In genomic region chr3:38004415-38005075, GRCh38 we compare ENCODE assay signal across 8 cellular contexts. TPM values are rescaled to one million over a fixed set of nuclear protein-coding genes. Genes with fewer than 3 reads are reported as not detected.
DNase-seq lines count a peak whose midpoint lies in the region; ATAC-seq and TF ChIP-seq lines count a peak whose summit lies in the region.

No MANE protein-coding gene starts in this region.

- 83% methylated on average over 14 of the region's 14 CpGs for whole genome bisulfite sequencing in smooth muscle cell (ENCODE audit: low lambda C conversion rate)

- no peaks in the 10 kb centered on the region for H3K36me3 ChIP-seq in smooth muscle cell (ENCODE audit: low read depth)

- H3K79me2 ChIP-seq in smooth muscle cell (ENCODE audit: low read depth) = no peaks in the 10 kb centered on the region

- DNase-seq in Ammon's horn (ENCODE audit: low spot score) = peak; percentile 90
- peak; percentile 65 for DNase-seq in LHCN-M2 (ENCODE audit: low read depth)
- peak in 2 of 3 donors; percentile 25 to 54 for DNase-seq in T-helper 17 cell
- DNase-seq in T47D (ENCODE audit: low read depth in 1 of 2, low spot score in 1 of 2) = peak; percentile 82 to 91
- peak; percentile 54 for DNase-seq in iris pigment epithelial cell (ENCODE audit: low read depth)
- no peak for DNase-seq in smooth muscle cell (lab: John Stamatoyannopoulos, UW; ENCODE audit: unreplicated experiment)

- in situ Hi-C loops in T47D (cut with HindIII; ENCODE audit: low pct_unique_long_range_greater_than_20kb, low sequenced_read_pairs) = no loop called here

- ATAC-seq in GM18867 (IDR thresholded peaks at IDR 0.05; ENCODE audit: unreplicated experiment) (peak; percentile 61), T-helper 17 cell (peak; percentile 68), HG03097 (IDR thresholded peaks at IDR 0.05; ENCODE audit: low FRiP score, unreplicated experiment) (no peak)

- H3K27me3 ChIP-seq in smooth muscle cell (ENCODE audit: low read depth) = no peaks in the 10 kb centered on the region

- H3K4me3 ChIP-seq in smooth muscle cell = no peak overlapping the region

- no peaks in the 10 kb centered on the region for H4K20me1 ChIP-seq in smooth muscle cell (ENCODE audit: low read depth)

- H3K4me2 ChIP-seq in smooth muscle cell = no peak overlapping the region

- H3K4me1 Mint-ChIP-seq in T-helper 17 cell = peaks cover 20% of the 10 kb centered on the region

- TF ChIP-seq CTCF in smooth muscle cell (IDR thresholded peaks at IDR 0.05; ENCODE audit: borderline replicate concordance, insufficient read depth, poor library complexity, severe bottlenecking) = peak; percentile 49

- peaks cover 3% of the 10 kb centered on the region for H3F3A ChIP-seq in smooth muscle cell (ENCODE audit: low read depth)

- no peak overlapping the region for H3K4me3 Mint-ChIP-seq in T-helper 17 cell

- no peak overlapping the region for H3K9ac ChIP-seq in smooth muscle cell (ENCODE audit: low read depth)

- H3K36me3 Mint-ChIP-seq in T-helper 17 cell (ENCODE audit: low read depth) = no peaks in the 10 kb centered on the region

- H3K27ac Mint-ChIP-seq in T-helper 17 cell = peak overlapping the region; percentile 75

- no peaks in the 10 kb centered on the region for H3K4me1 ChIP-seq in smooth muscle cell (ENCODE audit: low read depth)

- H2AFZ ChIP-seq in smooth muscle cell (ENCODE audit: low read depth) = no peak overlapping the region

- H3K9me3 ChIP-seq in T-helper 17 cell (ENCODE audit: control insufficient read depth, low read length, poor library complexity, severe bottlenecking) = no peaks in the 10 kb centered on the region
- no peaks in the 10 kb centered on the region for H3K9me3 ChIP-seq in smooth muscle cell (replicated peaks; ENCODE audit: low read depth)

- H3K27ac ChIP-seq in smooth muscle cell (ENCODE audit: low read depth) = no peak overlapping the region

- H3K27me3 Mint-ChIP-seq in T-helper 17 cell = no peaks in the 10 kb centered on the region

RNA-seq across cellular contexts. Expression of gene VILL, which starts 14.0 kb away (rescaled TPM):
- 8.4 and 8.8 TPM in 2 replicates for total RNA-seq in LHCN-M2 (2014; rRNA removed)
- 3.0 TPM for polyA plus RNA-seq in LHCN-M2 (2012)
- 10 to 100 TPM; 21.6 to 30.1 TPM for total RNA-seq in T-helper 17 cell
- 3.4 and 3.8 TPM in 2 replicates for total RNA-seq in smooth muscle cell
- polyA plus RNA-seq in smooth muscle cell = 2.3 and 5.6 TPM in 2 replicates

RNA-seq across cellular contexts. Expression of gene PLCD1, which starts 24.9 kb away (rescaled TPM):
- total RNA-seq in LHCN-M2 (2014; rRNA removed) = 17.2 and 17.4 TPM in 2 replicates
- 29.5 TPM for polyA plus RNA-seq in LHCN-M2 (2012)
- total RNA-seq in T-helper 17 cell = 10 to 100 TPM; 61.8 to 67.1 TPM
- 20.5 and 21.3 TPM in 2 replicates for total RNA-seq in smooth muscle cell
- polyA plus RNA-seq in smooth muscle cell = 33.3 and 34.8 TPM in 2 replicates

RNA-seq across cellular contexts. Expression of gene DLEC1, which starts 34.5 kb away (rescaled TPM):
- total RNA-seq in LHCN-M2 (2014; rRNA removed) (0.13 TPM in 1 of 2 replicates, not detected in the other), T-helper 17 cell (10 to 100 TPM in 1 of 2 donors, 1 to 10 TPM in 1; 8.6 to 16.3 TPM), smooth muscle cell (0.27 and 0.54 TPM in 2 replicates)
- not detected for polyA plus RNA-seq in LHCN-M2 (2012)
- polyA plus RNA-seq in smooth muscle cell = 0.61 TPM in 1 of 2 replicates, not detected in the other
